Comparison of ENCODE assay signal across 23 cellular contexts in genomic region chr5:41412496-41412895, GRCh38.
A peak's percentile ranks its signal among the peaks of the same experiment; 100 is the strongest.
DNase-seq lines count a peak whose midpoint lies in the region; ATAC-seq, FAIRE-seq and TF ChIP-seq lines count a peak whose summit lies in the region.
"Had no signal": no experiment of that assay in that cellular context is flagged by ENCODE, and none has a peak within 500 bp of the region (broad histone marks: within the 10 kb centered on the region; RNA-seq: fewer than 3 reads in every experiment).

No MANE protein-coding gene starts in this region.

- H3K4me2 ChIP-seq in A549: no peak overlapping the region; the same call in 2 of the 3 replicates
- no peak overlapping the region for H3K4me2 ChIP-seq in astrocyte (ENCODE audit: low read length)

- CTCF ChIA-PET in MCF 10A (lab: Yijun Ruan, JAX): no interaction called here
- CTCF ChIA-PET in A549 (lab: Yijun Ruan, JAX): no interaction called here

- DNase-seq in MCF 10A (ENCODE audit: unreplicated experiment) (no peak), breast epithelium (ENCODE audit: low spot score in 2 of 2) (no peak), A549 (ENCODE audit: low read depth in 1 of 2, low spot score in 1 of 2) (no peak), NCI-H2227 treated with DMSO at 0.1 percent for 48 hours (lab: John Stamatoyannopoulos, UW) (peak; percentile 75), astrocyte (ENCODE audit: low read depth) (no peak), vagina (ENCODE audit: extremely low spot score in 2 of 2) (no peak), Kasumi-1 (lab: John Stamatoyannopoulos, UW) (no peak)
- DNase-seq: ACHN; CD4-positive, CD25-positive, alpha-beta regulatory T cell; DMS153; DND-41; Karpas-422; MV-4-11; NCI-H1105; NCI-H1436 treated with DMSO at 0.1 percent for 48 hours; NCI-H187 treated with DMSO at 0.1 percent for 48 hours; NCI-H2171 treated with DMSO at 0.1 percent for 48 hours; NCI-H524 treated with DMSO at 0.1 percent for 48 hours; NCI-H774 had no signal

- no peak overlapping the region for H2AFZ ChIP-seq in astrocyte (ENCODE audit: low read depth, low read length)

- no peak for FAIRE-seq in A549 (lab: Jason Lieb, UNC)
- FAIRE-seq in astrocyte (lab: Jason Lieb, UNC): no peak
- FAIRE-seq: GM12892, GM19239 had no signal

- ATAC-seq in A549: no peak

- no peaks in the 10 kb centered on the region for H3K9me3 Mint-ChIP-seq in MCF 10A (ENCODE audit: unreplicated experiment)
- no peaks in the 10 kb centered on the region for H3K9me3 Mint-ChIP-seq in astrocyte (ENCODE audit: unreplicated experiment)

- H3K27ac Mint-ChIP-seq in MCF 10A (ENCODE audit: low read depth, unreplicated experiment): peak overlapping the region; percentile 2
- H3K27ac Mint-ChIP-seq in astrocyte (ENCODE audit: unreplicated experiment): peak overlapping the region; percentile 5
- H3K27ac Mint-ChIP-seq: CD4-positive, CD25-positive, alpha-beta regulatory T cell had no signal

- no peak for TF ChIP-seq EP300 in A549 (IDR thresholded peaks at IDR 0.05)

- intact Hi-C loops in MCF 10A (cut with micrococcal nuclease) (no loop called here), breast epithelium (cut with DNase I; ENCODE audit: low total_unique reads) (no loop called here), vagina (cut with DNase I) (no loop called here)

- H3K36me3 ChIP-seq in breast epithelium: no peaks in the 10 kb centered on the region
- no peaks in the 10 kb centered on the region for H3K36me3 ChIP-seq in astrocyte (ENCODE audit: insufficient read depth, low read length)
- no peaks in the 10 kb centered on the region for H3K36me3 ChIP-seq in vagina

- no peaks in the 10 kb centered on the region for H3K27me3 ChIP-seq in breast epithelium
- no peaks in the 10 kb centered on the region for H3K27me3 ChIP-seq in astrocyte (ENCODE audit: insufficient read depth, low read length)
- no peaks in the 10 kb centered on the region for H3K27me3 ChIP-seq in vagina

- POLR2A ChIA-PET in MCF 10A (lab: Yijun Ruan, JAX): interaction anchor here (1.3 kb wide), 1 partner anchor 36 kb away, joined by 3 read pairs; no protein-coding TSS in a partner anchor
- POLR2A ChIA-PET in A549 (lab: Yijun Ruan, JAX): no interaction called here

- TF ChIP-seq POLR2A in breast epithelium (IDR thresholded peaks at IDR 0.05) (no peak), A549 (IDR thresholded peaks at IDR 0.05; ENCODE audit: low read length) (no peak), vagina (IDR thresholded peaks at IDR 0.05) (no peak)

- H3K9me3 ChIP-seq in breast epithelium: no peaks in the 10 kb centered on the region
- H3K9me3 ChIP-seq in A549: no peaks in the 10 kb centered on the region
- H3K9me3 ChIP-seq in astrocyte (ENCODE audit: insufficient read depth, low read depth, low read length): no peaks in the 10 kb centered on the region
- H3K9me3 ChIP-seq in vagina: no peaks in the 10 kb centered on the region

- H3K27me3 Mint-ChIP-seq in MCF 10A (ENCODE audit: insufficient read depth, unreplicated experiment): no peaks in the 10 kb centered on the region
- H3K27me3 Mint-ChIP-seq in astrocyte (ENCODE audit: low read depth, unreplicated experiment): no peaks in the 10 kb centered on the region
- H3K27me3 Mint-ChIP-seq: CD4-positive, CD25-positive, alpha-beta regulatory T cell had no signal

- no peak overlapping the region for H3K9ac ChIP-seq in astrocyte (ENCODE audit: low read length)

- H3K4me3 ChIP-seq in breast epithelium (no peak overlapping the region), A549 (no peak overlapping the region), astrocyte (ENCODE audit: insufficient read depth, low read depth, low read length) (no peak overlapping the region), vagina (no peak overlapping the region)

- H3K79me2 ChIP-seq in astrocyte (ENCODE audit: insufficient read depth, low read length): no peaks in the 10 kb centered on the region

- H3K4me3 Mint-ChIP-seq in MCF 10A (ENCODE audit: unreplicated experiment): no peak overlapping the region
- no peak overlapping the region for H3K4me3 Mint-ChIP-seq in astrocyte (ENCODE audit: unreplicated experiment)
- H3K4me3 Mint-ChIP-seq: CD4-positive, CD25-positive, alpha-beta regulatory T cell had no signal

- H3K27ac ChIP-seq in breast epithelium (no peak overlapping the region), A549 (peak overlapping the region; percentile 54 to 84; a peak in 4 of 6 replicates), astrocyte (ENCODE audit: low read depth, low read length) (no peak overlapping the region), vagina (no peak overlapping the region)
- H3K27ac ChIP-seq: 22Rv1, HL-60 had no signal

- TF ChIP-seq RAD21 in A549 (conservative IDR thresholded peaks at IDR 0.05 in 1 of 2, IDR thresholded peaks at IDR 0.05 in 1 of 2): no peak

- no peaks in the 10 kb centered on the region for H4K20me1 ChIP-seq in astrocyte (ENCODE audit: insufficient read depth, low read length)

- H3K4me1 ChIP-seq in breast epithelium: no peaks in the 10 kb centered on the region
- H3K4me1 ChIP-seq in A549: peaks cover 83% of the 10 kb centered on the region
- H3K4me1 ChIP-seq in astrocyte (ENCODE audit: insufficient read depth, low read length): peaks cover 13% of the 10 kb centered on the region
- no peaks in the 10 kb centered on the region for H3K4me1 ChIP-seq in vagina

- no peak for TF ChIP-seq CTCF in MCF 10A (IDR thresholded peaks at IDR 0.05; ENCODE audit: unreplicated experiment)
- TF ChIP-seq CTCF in breast epithelium (IDR thresholded peaks at IDR 0.05): no peak
- TF ChIP-seq CTCF in A549 (IDR thresholded peaks at IDR 0.05): no peak
- TF ChIP-seq CTCF in astrocyte (IDR thresholded peaks at IDR 0.05; ENCODE audit: insufficient read depth, low read depth, low read length): no peak
- TF ChIP-seq CTCF in vagina (IDR thresholded peaks at IDR 0.05): no peak

- no TSS peak for BruUV-seq in MCF 10A (replicated peaks; lab: Mats Ljungman, UMichigan)

- H3K36me3 Mint-ChIP-seq in MCF 10A (ENCODE audit: insufficient read depth, unreplicated experiment) (no peaks in the 10 kb centered on the region), astrocyte (ENCODE audit: low read depth, unreplicated experiment) (no peaks in the 10 kb centered on the region)
- H3K36me3 Mint-ChIP-seq: CD4-positive, CD25-positive, alpha-beta regulatory T cell had no signal

- H3K4me1 Mint-ChIP-seq in MCF 10A (ENCODE audit: insufficient read depth, unreplicated experiment) (peaks cover 36% of the 10 kb centered on the region), astrocyte (ENCODE audit: low read depth, unreplicated experiment) (peaks cover 39% of the 10 kb centered on the region)
- H3K4me1 Mint-ChIP-seq: CD4-positive, CD25-positive, alpha-beta regulatory T cell had no signal

- WGBS in A549 (ENCODE audit: missing lambda C conversion rate): 88% methylated on average over 2 of the region's 2 CpGs

TF ChIP-seq in A549, 52 proteins besides CTCF, POLR2A, EP300 and RAD21:
- TF ChIP-seq, protein P1, sequence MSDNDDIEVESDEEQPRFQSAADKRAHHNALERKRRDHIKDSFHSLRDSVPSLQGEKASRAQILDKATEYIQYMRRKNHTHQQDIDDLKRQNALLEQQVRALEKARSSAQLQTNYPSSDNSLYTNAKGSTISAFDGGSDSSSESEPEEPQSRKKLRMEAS (IDR thresholded peaks at IDR 0.05): no peak
- TF ChIP-seq RFX5 (IDR thresholded peaks at IDR 0.05) (no peak), FOSL2 (IDR thresholded peaks at IDR 0.05) (no peak), FOSL2 (CRISPR knock-in tag; IDR thresholded peaks at IDR 0.05) (no peak), MYC (IDR thresholded peaks at IDR 0.05; ENCODE audit: borderline replicate concordance, low read length) (no peak), CHD2 (IDR thresholded peaks at IDR 0.05; ENCODE audit: low read length, partially characterized antibody) (no peak), EHMT2 (IDR thresholded peaks at IDR 0.05; ENCODE audit: low read depth) (no peak), MAZ (IDR thresholded peaks at IDR 0.05; ENCODE audit: borderline replicate concordance, low read depth, low read length) (no peak), FOSB (CRISPR knock-in tag; IDR thresholded peaks at IDR 0.05) (no peak), CHD4 (IDR thresholded peaks at IDR 0.05; ENCODE audit: borderline replicate concordance) (no peak), NR3C1 (IDR thresholded peaks at IDR 0.05) (no peak)

Comparison
In these comparisons a context has a peak if more than half of its experiments do, and no peak if none do; other contexts are left out.
1. H3K27ac ChIP-seq: peak in A549 (2 of 2); none in breast epithelium (0 of 2), astrocyte (single experiment) and vagina (single experiment).